ENCODE assay signal across 12 cellular contexts in the genomic region with DNA sequence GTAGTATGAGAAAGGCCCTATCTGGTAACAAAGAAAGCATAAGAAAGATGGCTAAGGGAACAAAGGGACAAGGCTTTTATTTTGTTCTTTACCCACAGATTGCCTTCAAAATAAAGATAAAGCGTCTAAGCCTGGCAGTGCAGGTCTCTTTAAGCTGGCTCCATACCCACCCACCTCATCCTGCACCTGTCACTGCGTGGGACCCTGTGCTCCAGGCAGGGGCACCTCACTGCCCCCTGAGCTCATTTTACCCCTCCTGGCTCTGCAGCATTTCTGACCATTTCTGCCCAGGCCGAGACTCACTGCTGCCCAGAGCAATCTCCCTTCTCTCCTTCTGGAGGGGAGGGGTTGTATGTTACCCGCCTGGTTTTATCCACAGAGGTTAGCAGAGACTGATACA. TPM values are rescaled to one million over a fixed set of nuclear protein-coding genes. Genes with fewer than 3 reads are reported as not detected.
A peak's percentile ranks its signal among the peaks of the same experiment; 100 is the strongest.
DNase-seq lines count a peak whose midpoint lies in the region; ATAC-seq and TF ChIP-seq lines count a peak whose summit lies in the region.
"Had no signal": no experiment of that assay in that cellular context is flagged by ENCODE, and none has a peak within 500 bp of the region (broad histone marks: within the 10 kb centered on the region; RNA-seq: fewer than 3 reads in every experiment).

No MANE protein-coding gene starts in this region.

- TF ChIP-seq EP300 in transverse colon (IDR thresholded peaks at IDR 0.05; ENCODE audit: low read depth), result no peak

- intact Hi-C loops in transverse colon (cut with DNase I; ENCODE audit: low total_unique reads) (loop anchor here (5.0 kb wide), 1 partner anchor 42 kb away; no protein-coding TSS in a partner anchor), mucosa of descending colon (cut with DNase I, micrococcal nuclease) (no loop called here)

- H3K4me3 Mint-ChIP-seq in activated naive CD4-positive, alpha-beta T cell treated with anti-CD3 and anti-CD28 coated beads, Interleukin-2, amount 50 U/mL, for 24 hours, result peak overlapping the region; percentile 90
- peak overlapping the region; percentile 92 for H3K4me3 Mint-ChIP-seq in activated naive CD8-positive, alpha-beta T cell

- no peaks in the 10 kb centered on the region for H3K27me3 ChIP-seq in mucosa of stomach (ENCODE audit: control insufficient read depth, insufficient read depth, low read length)
- H3K27me3 ChIP-seq in transverse colon, result no peaks in the 10 kb centered on the region
- H3K27me3 ChIP-seq: brain microvascular endothelial cell had no signal

- no peak for DNase-seq in activated naive CD4-positive, alpha-beta T cell treated with anti-CD3 and anti-CD28 coated beads, Interleukin-2, amount 50 U/mL, for 16 hours
- no peak for DNase-seq in transverse colon
- no peak for DNase-seq in NCI-H2029 treated with DMSO at 0.1 percent for 48 hours (lab: John Stamatoyannopoulos, UW)
- DNase-seq in mucosa of descending colon, result no peak
- DNase-seq: brain microvascular endothelial cell, NCI-H226, T1000 had no signal

- no peaks in the 10 kb centered on the region for H3K36me3 ChIP-seq in mucosa of stomach (ENCODE audit: control insufficient read depth, insufficient read depth, low read length)
- H3K36me3 ChIP-seq in transverse colon, result no peaks in the 10 kb centered on the region
- no peaks in the 10 kb centered on the region for H3K36me3 ChIP-seq in mucosa of descending colon (ENCODE audit: low read depth)
- H3K36me3 ChIP-seq: brain microvascular endothelial cell had no signal

- no peaks in the 10 kb centered on the region for H3K9me3 ChIP-seq in mucosa of stomach (ENCODE audit: control insufficient read depth, low read length)
- H3K9me3 ChIP-seq in transverse colon, result no peaks in the 10 kb centered on the region
- no peaks in the 10 kb centered on the region for H3K9me3 ChIP-seq in mucosa of descending colon

- in situ Hi-C loops in transverse colon (cut with MboI; ENCODE audit: low pct_ligation_motif_present in 1 of 4, low pct_unique_long_range_greater_than_20kb in 1 of 4, low sequenced_read_pairs in 3 of 4), result no loop called here

- TF ChIP-seq CTCF in transverse colon (IDR thresholded peaks at IDR 0.05), result no peak
- TF ChIP-seq CTCF in mucosa of descending colon (IDR thresholded peaks at IDR 0.05), result no peak

- peaks cover 43% of the 10 kb centered on the region for H3K4me1 Mint-ChIP-seq in activated naive CD4-positive, alpha-beta T cell treated with anti-CD3 and anti-CD28 coated beads, Interleukin-2, amount 50 U/mL, for 24 hours
- peaks cover 37% of the 10 kb centered on the region for H3K4me1 Mint-ChIP-seq in activated naive CD8-positive, alpha-beta T cell (ENCODE audit: low read depth)

- ATAC-seq in HG03280 (IDR thresholded peaks at IDR 0.05; ENCODE audit: unreplicated experiment) (no peak), mucosa of descending colon (no peak)

- no peaks in the 10 kb centered on the region for H3K36me3 Mint-ChIP-seq in activated naive CD4-positive, alpha-beta T cell treated with anti-CD3 and anti-CD28 coated beads, Interleukin-2, amount 50 U/mL, for 24 hours
- peaks cover 3% of the 10 kb centered on the region for H3K36me3 Mint-ChIP-seq in activated naive CD8-positive, alpha-beta T cell

- no peaks in the 10 kb centered on the region for H3K9me3 Mint-ChIP-seq in activated naive CD4-positive, alpha-beta T cell treated with anti-CD3 and anti-CD28 coated beads, Interleukin-2, amount 50 U/mL, for 24 hours
- no peaks in the 10 kb centered on the region for H3K9me3 Mint-ChIP-seq in activated naive CD8-positive, alpha-beta T cell (ENCODE audit: low read depth)

- H3K4me3 ChIP-seq in mucosa of stomach (ENCODE audit: low read length) (no peak overlapping the region), transverse colon (peak overlapping the region in 1 of 4 donors; percentile 68), mucosa of descending colon (no peak overlapping the region)

- WGBS in transverse colon (ENCODE audit: low coverage in 1 of 2), 2 donors, result 42 to 60% methylated on average over 1 to 4 of the region's 4 CpGs

- H3K4me1 ChIP-seq in mucosa of stomach (ENCODE audit: control insufficient read depth, insufficient read depth, low read length), result peaks cover 10% of the 10 kb centered on the region
- peaks cover 11 to 37% (median 27%) of the 10 kb centered on the region in 4 donors for H3K4me1 ChIP-seq in transverse colon
- peaks cover 10% of the 10 kb centered on the region for H3K4me1 ChIP-seq in mucosa of descending colon (ENCODE audit: low read depth)

- peak overlapping the region; percentile 91 for H3K27ac Mint-ChIP-seq in activated naive CD4-positive, alpha-beta T cell treated with anti-CD3 and anti-CD28 coated beads, Interleukin-2, amount 50 U/mL, for 24 hours
- H3K27ac Mint-ChIP-seq in activated naive CD8-positive, alpha-beta T cell, result peak overlapping the region; percentile 95

- H3K27me3 Mint-ChIP-seq in activated naive CD4-positive, alpha-beta T cell treated with anti-CD3 and anti-CD28 coated beads, Interleukin-2, amount 50 U/mL, for 24 hours, result peaks cover under 1% of the 10 kb centered on the region
- peaks cover 3% of the 10 kb centered on the region for H3K27me3 Mint-ChIP-seq in activated naive CD8-positive, alpha-beta T cell

- no peak for TF ChIP-seq POLR2A in transverse colon (IDR thresholded peaks at IDR 0.05)

- peak overlapping the region; percentile 93 to 99 (median 96) for H3K27ac ChIP-seq in transverse colon
- H3K27ac ChIP-seq: brain microvascular endothelial cell had no signal

- peak overlapping the region; percentile 93 for H3K9ac ChIP-seq in mucosa of stomach (ENCODE audit: low read length)

RNA-seq across cellular contexts. Expression of gene CYP4V2, which starts 1.7 kb away (rescaled TPM):
- total RNA-seq in transverse colon, result 10 to 100 TPM; 44.0 to 83.8 (median 61.3) TPM
- total RNA-seq in mucosa of descending colon, result 10 to 100 TPM; 38.4 to 50.8 (median 49.2) TPM

RNA-seq across cellular contexts. Expression of gene KLKB1, which starts 37.7 kb away (rescaled TPM):
- total RNA-seq in transverse colon (1 to 10 TPM in 3 of 4 donors, not detected in 1; 1.7 to 2.0 (median 1.9) TPM), mucosa of descending colon (1 to 10 TPM; 1.1 to 2.4 (median 1.5) TPM)
- total RNA-seq: glomerular endothelial cell had no signal
